In genomic region chr1:3625151-3625907, GRCh38 we compare ENCODE assay signal across 8 cellular contexts. TPM values are rescaled to one million over a fixed set of nuclear protein-coding genes. Genes with fewer than 3 reads are reported as not detected.
DNase-seq lines count a peak whose midpoint lies in the region; ATAC-seq and TF ChIP-seq lines count a peak whose summit lies in the region.

No MANE protein-coding gene starts in this region.

- H3K4me3 Mint-ChIP-seq in natural killer cell treated with Interleukin-12 subunit alpha and Interleukin-12 subunit beta and Interleukin-15 and Interleukin-18, amount 100 ng/mL, for 72 hours, result peak overlapping the region; percentile 93

- peaks cover 24 to 40% (median 26%) of the 10 kb centered on the region in 3 donors for H3K4me1 ChIP-seq in esophagus squamous epithelium

- H3K9me3 ChIP-seq in esophagus squamous epithelium, result no peaks in the 10 kb centered on the region

- H3K27ac Mint-ChIP-seq in natural killer cell treated with Interleukin-12 subunit alpha and Interleukin-12 subunit beta and Interleukin-15 and Interleukin-18, amount 100 ng/mL, for 72 hours, result peak overlapping the region; percentile 21 to 70

- peak overlapping the region; percentile 83 to 99 (median 90) for H3K4me3 ChIP-seq in esophagus squamous epithelium

- peaks cover 28 to 33% of the 10 kb centered on the region in 2 donors for H3K4me1 Mint-ChIP-seq in natural killer cell treated with Interleukin-12 subunit alpha and Interleukin-12 subunit beta and Interleukin-15 and Interleukin-18, amount 100 ng/mL, for 72 hours (ENCODE audit: low read depth in 2 of 2)

- H3K36me3 ChIP-seq in esophagus squamous epithelium, result peaks cover 9 to 40% (median 21%) of the 10 kb centered on the region in 3 donors

- H3K27ac ChIP-seq in C4-2B, result peak overlapping the region; percentile 51
- H3K27ac ChIP-seq in esophagus squamous epithelium, result peak overlapping the region; percentile 78 to 97 (median 92)

- 7 to 8% methylated on average over 14 to 16 of the region's 71 CpGs for WGBS in esophagus squamous epithelium, 2 donors

- in situ Hi-C loops in KBM-7 (cut with MboI; ENCODE audit: low pct_unique_long_range_greater_than_20kb, low sequenced_read_pairs), result no loop called here

- DNase-seq in KBM-7 (peak; percentile 38), esophagus squamous epithelium (lab: John Stamatoyannopoulos, UW) (no peak), NOMO-1 (lab: John Stamatoyannopoulos, UW; ENCODE audit: unreplicated experiment in 2 of 2) (no peak), DMS114 treated with DMSO at 0.1 percent for 48 hours (lab: John Stamatoyannopoulos, UW; ENCODE audit: unreplicated experiment) (no peak)
- peak; percentile 28 for DNase-seq in activated CD4-positive, alpha-beta T cell treated with anti-CD3 and anti-CD28 coated beads, Interleukin-2, amount 50 U/mL, for 1 hour
- no peak for DNase-seq in natural killer cell treated with Interleukin-12 subunit alpha and Interleukin-12 subunit beta and Interleukin-15 and Interleukin-18, amount 100 ng/mL, for 72 hours (ENCODE audit: low spot score)

- H3K36me3 Mint-ChIP-seq in natural killer cell treated with Interleukin-12 subunit alpha and Interleukin-12 subunit beta and Interleukin-15 and Interleukin-18, amount 100 ng/mL, for 72 hours, result no peaks in the 10 kb centered on the region

- peak; percentile 15 for ATAC-seq in GM21381 (IDR thresholded peaks at IDR 0.05; ENCODE audit: unreplicated experiment)
- peak in 1 of 2 donors; percentile 34 for ATAC-seq in natural killer cell treated with Interleukin-12 subunit alpha and Interleukin-12 subunit beta and Interleukin-15 and Interleukin-18, amount 100 ng/mL, for 72 hours

- no peaks in the 10 kb centered on the region for H3K27me3 ChIP-seq in esophagus squamous epithelium

- intact Hi-C loops in esophagus squamous epithelium (cut with DNase I), result no loop called here

- TF ChIP-seq POLR2A in esophagus squamous epithelium (IDR thresholded peaks at IDR 0.05), result no peak

- H3K9me3 Mint-ChIP-seq in natural killer cell treated with Interleukin-12 subunit alpha and Interleukin-12 subunit beta and Interleukin-15 and Interleukin-18, amount 100 ng/mL, for 72 hours, result no peaks in the 10 kb centered on the region

- H3K27me3 Mint-ChIP-seq in natural killer cell treated with Interleukin-12 subunit alpha and Interleukin-12 subunit beta and Interleukin-15 and Interleukin-18, amount 100 ng/mL, for 72 hours, result no peaks in the 10 kb centered on the region

- no peak for TF ChIP-seq CTCF in C4-2B (conservative IDR thresholded peaks at IDR 0.05)
- peak in 1 of 6 experiments; percentile 14 for TF ChIP-seq CTCF in esophagus squamous epithelium (IDR thresholded peaks at IDR 0.05)

RNA-seq across cellular contexts. Expression of gene TPRG1L, which starts 0.5 kb away (rescaled TPM):
- 10 to 100 TPM; 27.9 to 44.7 (median 33.2) TPM for total RNA-seq in esophagus squamous epithelium
- 10 to 100 TPM; 11.9 to 18.4 TPM for total RNA-seq in natural killer cell treated with Interleukin-12 subunit alpha and Interleukin-12 subunit beta and Interleukin-15 and Interleukin-18, amount 100 ng/mL, for 72 hours

RNA-seq across cellular contexts. Expression of gene MEGF6, which starts 14.0 kb away (rescaled TPM):
- total RNA-seq in esophagus squamous epithelium, result 10 to 100 TPM in 3 of 4 donors, 1 to 10 TPM in 1; 8.8 to 27.1 (median 16.8) TPM
- 1 to 10 TPM in 1 of 2 donors, under 1 TPM in 1; 0.36 to 1.6 TPM for total RNA-seq in natural killer cell treated with Interleukin-12 subunit alpha and Interleukin-12 subunit beta and Interleukin-15 and Interleukin-18, amount 100 ng/mL, for 72 hours

RNA-seq across cellular contexts. Expression of gene WRAP73, which starts 24.6 kb away (rescaled TPM):
- total RNA-seq in esophagus squamous epithelium, result 10 to 100 TPM in 2 of 4 donors, 1 to 10 TPM in 2; 7.6 to 17.2 (median 11.8) TPM
- total RNA-seq in natural killer cell treated with Interleukin-12 subunit alpha and Interleukin-12 subunit beta and Interleukin-15 and Interleukin-18, amount 100 ng/mL, for 72 hours, result 10 to 100 TPM; 27.6 to 51.3 TPM

RNA-seq across cellular contexts. Expression of gene TP73, which starts 27.0 kb away (rescaled TPM):
- total RNA-seq in esophagus squamous epithelium, result 1 to 10 TPM; 4.9 to 8.8 (median 7.0) TPM
- 1 to 10 TPM; 1.5 to 5.7 TPM for total RNA-seq in natural killer cell treated with Interleukin-12 subunit alpha and Interleukin-12 subunit beta and Interleukin-15 and Interleukin-18, amount 100 ng/mL, for 72 hours

Comparison
In these comparisons a context has a peak if more than half of its experiments do, and no peak if none do; other contexts are left out.
1. DNase-seq: peak in KBM-7 (single experiment) and activated CD4-positive, alpha-beta T cell treated with anti-CD3 and anti-CD28 coated beads, Interleukin-2, amount 50 U/mL, for 1 hour (single experiment); none in esophagus squamous epithelium (single experiment), natural killer cell treated with Interleukin-12 subunit alpha and Interleukin-12 subunit beta and Interleukin-15 and Interleukin-18, amount 100 ng/mL, for 72 hours (single experiment), NOMO-1 (0 of 2) and DMS114 treated with DMSO at 0.1 percent for 48 hours (single experiment).